In the genomic region with DNA sequence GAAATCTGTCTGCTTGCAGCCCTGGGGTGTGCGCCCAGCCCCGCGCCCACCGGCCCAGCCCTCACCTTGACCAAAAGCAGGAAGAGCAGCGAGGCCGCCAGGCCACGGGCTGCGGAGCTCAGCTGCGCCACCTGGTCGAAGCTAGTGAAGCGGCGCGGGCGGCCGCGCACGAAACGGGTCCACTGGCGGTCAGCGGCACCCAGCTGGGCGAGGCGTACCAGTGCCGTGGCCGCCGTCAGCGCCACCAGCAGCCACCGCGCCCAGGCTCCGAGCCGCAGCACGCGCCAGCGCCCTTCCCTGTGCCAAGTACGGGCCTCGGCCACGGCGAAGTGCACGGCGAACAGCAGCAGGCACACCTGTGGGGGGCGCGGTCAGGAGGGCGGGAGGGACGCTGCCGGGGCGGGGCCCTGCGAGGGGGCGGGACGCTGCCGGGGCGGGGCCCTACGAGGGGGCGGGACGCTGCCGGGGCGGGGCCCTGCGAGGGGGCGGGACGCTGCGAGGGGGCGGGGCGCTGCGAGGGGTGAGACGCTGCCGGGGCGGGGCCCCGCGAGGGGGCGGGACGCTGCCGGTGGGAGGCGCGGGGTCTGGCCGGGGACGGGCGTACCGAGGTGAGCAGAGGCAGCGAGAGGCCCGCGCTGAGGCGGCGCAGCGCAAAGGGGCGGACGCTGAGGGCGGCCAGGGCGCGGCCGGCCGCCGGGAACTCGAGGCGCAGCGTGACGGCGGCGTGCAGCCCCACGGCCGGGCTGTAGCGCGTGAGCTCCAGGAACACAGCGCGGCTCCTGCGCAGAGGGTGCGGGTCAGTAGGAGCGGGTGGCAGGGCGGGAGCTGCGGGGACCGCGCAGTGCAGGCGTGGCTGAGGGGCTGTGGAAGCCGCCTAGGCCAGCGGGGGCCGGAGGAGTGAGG, we compare ENCODE assay signal across 9 cellular contexts. TPM values are rescaled to one million over a fixed set of nuclear protein-coding genes. Genes with fewer than 3 reads are reported as not detected.
DNase-seq lines count a peak whose midpoint lies in the region; ATAC-seq and TF ChIP-seq lines count a peak whose summit lies in the region.
"Had no signal": no experiment of that assay in that cellular context is flagged by ENCODE, and none has a peak within 500 bp of the region (broad histone marks: within the 10 kb centered on the region; RNA-seq: fewer than 3 reads in every experiment).

No MANE protein-coding gene starts in this region.

- ATAC-seq in foreskin keratinocyte, result peak; percentile 65
- no peak for ATAC-seq in HG03378 (IDR thresholded peaks at IDR 0.05; ENCODE audit: unreplicated experiment)
- no peak for ATAC-seq in GM19395 (IDR thresholded peaks at IDR 0.05; ENCODE audit: unreplicated experiment)
- ATAC-seq in HG02798 (IDR thresholded peaks at IDR 0.05; ENCODE audit: poor library complexity, unreplicated experiment), result no peak

- H3K4me1 ChIP-seq in foreskin keratinocyte (no peaks in the 10 kb centered on the region), osteoblast (ENCODE audit: insufficient read depth, low read length) (peaks cover 7% of the 10 kb centered on the region)

- DNase-seq in DMS53 treated with DMSO at 0.1 percent for 48 hours (lab: John Stamatoyannopoulos, UW; ENCODE audit: unreplicated experiment) (peak; percentile 58), RWPE1 (ENCODE audit: low spot score) (peak; percentile 60), foreskin keratinocyte (peak in 1 of 2 donors; percentile 52), osteoblast (ENCODE audit: insufficient read length, low spot score, missing footprints) (peak; percentile 95), NCI-H345 (lab: John Stamatoyannopoulos, UW) (no peak)
- DNase-seq: naive B cell had no signal

- H4K20me1 ChIP-seq in osteoblast (ENCODE audit: insufficient read depth, low read length), result peaks cover 43% of the 10 kb centered on the region

- TF ChIP-seq CTCF in RWPE1 (conservative IDR thresholded peaks at IDR 0.05; ENCODE audit: low read depth) (peak; percentile 27; the same call in 1 of the 2 replicates), foreskin keratinocyte (conservative IDR thresholded peaks at IDR 0.05) (peak; percentile 54), osteoblast (IDR thresholded peaks at IDR 0.05; ENCODE audit: extremely low read depth, low read depth, low read length) (no peak)

- H3K79me2 ChIP-seq in osteoblast (ENCODE audit: insufficient read depth, low read length), result peaks cover under 1% of the 10 kb centered on the region

- H2AFZ ChIP-seq in osteoblast (ENCODE audit: low read length), result no peak overlapping the region

- no peak overlapping the region for H3K4me2 ChIP-seq in osteoblast (ENCODE audit: insufficient read depth, low read length)

- H3K36me3 ChIP-seq in osteoblast (ENCODE audit: insufficient read depth, low read length), result peaks cover 84% of the 10 kb centered on the region

- no peak overlapping the region for H3K4me3 ChIP-seq in osteoblast (ENCODE audit: insufficient read depth, low read length)

- no peaks in the 10 kb centered on the region for H3K9me3 ChIP-seq in osteoblast (ENCODE audit: low read depth, low read length)

- H3K27ac ChIP-seq in RWPE1 (peak overlapping the region; percentile 73), foreskin keratinocyte (no peak overlapping the region), osteoblast (ENCODE audit: low read depth, low read length) (no peak overlapping the region)

- POLR2A ChIA-PET in RWPE1 (lab: Yijun Ruan, JAX; ENCODE audit: low non-redundant PET), result no interaction called here

- CTCF ChIA-PET in RWPE1 (lab: Yijun Ruan, JAX), result interaction anchor here (0.7 to 1.5 kb wide), 3 partner anchors 19 to 90 kb away, joined by 3 read pairs; no protein-coding TSS in a partner anchor

- no peaks in the 10 kb centered on the region for H3K27me3 ChIP-seq in foreskin keratinocyte
- no peaks in the 10 kb centered on the region for H3K27me3 ChIP-seq in osteoblast (ENCODE audit: insufficient read depth, low read length)

RNA-seq across cellular contexts. Expression of a gene that starts 43.3 kb away (rescaled TPM):
- total RNA-seq in foreskin keratinocyte (34.0 and 40.7 TPM in 2 replicates), osteoblast (73.1 and 78.9 TPM in 2 replicates)
- 25.6 and 28.8 TPM in 2 replicates for polyA plus RNA-seq in foreskin keratinocyte

RNA-seq across cellular contexts. Expression of a gene that starts 43.4 kb away (rescaled TPM):
- 33.6 and 35.3 TPM in 2 replicates for total RNA-seq in foreskin keratinocyte
- polyA plus RNA-seq in foreskin keratinocyte, result 39.0 and 41.6 TPM in 2 replicates
- 22.8 and 24.8 TPM in 2 replicates for total RNA-seq in osteoblast

RNA-seq across cellular contexts. Expression of a gene that starts 44.6 kb away (rescaled TPM):
- 36.7 and 46.5 TPM in 2 replicates for total RNA-seq in foreskin keratinocyte
- 16.8 and 19.7 TPM in 2 replicates for polyA plus RNA-seq in foreskin keratinocyte
- 139 and 180 TPM in 2 replicates for total RNA-seq in osteoblast

RNA-seq across cellular contexts. Expression of a gene that starts 57.4 kb away (rescaled TPM):
- total RNA-seq in foreskin keratinocyte (0.42 and 0.44 TPM in 2 replicates), osteoblast (0.36 and 0.59 TPM in 2 replicates)
- polyA plus RNA-seq in foreskin keratinocyte, result 0.49 and 0.72 TPM in 2 replicates
